Comparison of ENCODE assay signal across 28 cellular contexts in the genomic region with DNA sequence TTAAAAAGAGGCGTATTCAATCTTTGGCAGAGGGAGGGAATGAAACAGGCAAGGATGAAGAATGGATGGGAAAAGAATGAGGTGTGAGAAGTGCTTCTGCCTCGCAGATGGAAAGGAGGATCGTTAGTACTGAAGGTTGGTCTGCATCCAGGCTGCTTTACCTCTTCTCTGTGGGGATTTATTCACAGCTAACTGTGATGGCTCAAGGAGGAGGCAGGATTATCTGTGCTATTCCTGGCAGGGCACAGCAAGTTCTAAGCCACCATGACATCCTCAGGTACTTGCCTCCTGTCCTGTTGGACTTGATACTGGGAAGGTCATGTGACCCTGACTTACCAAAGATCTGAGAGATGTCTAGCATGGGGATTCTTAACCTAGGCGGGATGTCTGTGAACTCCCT.
"Had no signal": no experiment of that assay in that cellular context is flagged by ENCODE, and none has a peak within 500 bp of the region (broad histone marks: within the 10 kb centered on the region; RNA-seq: fewer than 3 reads in every experiment).

No MANE protein-coding gene starts in this region.

- H3K27ac ChIP-seq: epithelial cell of prostate, foreskin keratinocyte, heart right ventricle, left lung, prostate gland, right atrium auricular region, suprapubic skin, transverse colon, upper lobe of right lung, uterus had no signal

- DNase-seq: effector CD8-positive, alpha-beta T cell; endodermal cell; glutamatergic neuron; heart right ventricle; hippocampal formation; left cardiac atrium; left lung; mesenchymal stem cell; mucosa of descending colon; naive B cell; nucleus accumbens; stimulated activated CD4-positive, alpha-beta T cell treated with anti-CD3 and anti-CD28 coated beads, Interleukin-12 subunit alpha, Interleukin-12 subunit beta, amount 100 ng/mL, for 4 hours; stimulated activated CD4-positive, alpha-beta T cell treated with anti-CD3 and anti-CD28 coated beads, Interleukin-1b, Interleukin-23, amount 100 ng/mL, for 48 hours; stimulated activated CD4-positive, alpha-beta T cell treated with anti-CD3 and anti-CD28 coated beads, Interleukin-4, amount 100 ng/mL, for 1 hour; stimulated activated CD8-positive, alpha-beta memory T cell treated with anti-CD3 and anti-CD28 coated beads, Interleukin-4, amount 100 ng/mL, for 48 hours; stimulated activated naive CD4-positive, alpha-beta T cell; stimulated activated naive CD8-positive, alpha-beta T cell treated with anti-CD3 and anti-CD28 coated beads, Interleukin-15, amount 100 ng/mL, for 72 hours; transverse colon; upper lobe of right lung; uterus had no signal

- H3K36me3 ChIP-seq: prostate gland, right atrium auricular region, transverse colon, uterus had no signal

- H3K4me3 ChIP-seq: heart right ventricle, left lung, mucosa of descending colon, prostate gland, right atrium auricular region, smooth muscle cell, suprapubic skin, transverse colon, upper lobe of right lung, uterus had no signal

- H3K4me1 ChIP-seq: heart right ventricle, left lung, prostate gland, right atrium auricular region, suprapubic skin, transverse colon, upper lobe of right lung, uterus had no signal

- H3K27me3 ChIP-seq: foreskin keratinocyte, heart right ventricle, left lung, right atrium auricular region, suprapubic skin, transverse colon, upper lobe of right lung, uterus had no signal

- ATAC-seq: esophagus mucosa; heart right ventricle; left cardiac atrium; left lung; mucosa of descending colon; sciatic nerve; stimulated activated naive CD8-positive, alpha-beta T cell treated with anti-CD3 and anti-CD28 coated beads, Interleukin-15, amount 100 ng/mL, for 72 hours; upper lobe of right lung had no signal

- H3K9me3 ChIP-seq: prostate gland, suprapubic skin, upper lobe of right lung, uterus had no signal
